1 cellular context compared by ENCODE assay signal in the genomic region with DNA sequence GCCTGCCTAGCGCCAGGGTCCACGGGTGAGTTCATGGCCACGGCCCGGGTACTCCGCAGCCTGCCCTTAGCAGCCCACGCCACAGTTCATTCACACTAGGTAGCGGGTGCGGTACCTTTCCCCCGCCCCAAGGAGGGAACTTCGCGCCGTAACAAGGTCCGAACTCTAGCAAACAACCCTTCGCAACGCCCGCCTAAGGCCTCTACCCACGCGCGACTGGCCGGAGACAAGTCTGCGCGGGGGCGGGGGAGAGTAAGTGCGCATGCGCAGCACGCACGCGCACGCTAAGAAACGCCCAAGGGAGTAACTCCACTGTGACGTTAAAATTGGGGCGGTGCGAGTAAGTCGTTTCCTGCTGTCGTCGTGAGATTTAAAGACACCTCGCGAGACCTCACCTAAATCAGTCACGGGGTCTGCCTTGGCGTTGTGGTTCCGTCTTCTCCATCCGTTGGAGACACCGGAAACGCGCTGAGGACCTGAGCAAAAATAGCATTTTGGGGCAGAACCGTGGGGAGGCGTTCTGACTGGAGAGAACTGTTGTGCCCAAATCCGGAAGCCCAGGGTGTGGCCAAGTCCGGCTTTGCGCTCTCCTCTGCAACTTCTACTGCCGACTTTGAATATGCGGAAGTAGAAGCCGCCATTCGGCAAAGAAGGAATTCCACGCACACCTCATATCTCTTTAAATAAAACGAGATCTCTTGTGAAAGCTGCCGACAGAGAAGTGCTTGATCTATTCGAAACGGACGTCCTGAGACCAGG.
TF ChIP-seq lines count a peak whose summit lies in the region.

A gene with protein sequence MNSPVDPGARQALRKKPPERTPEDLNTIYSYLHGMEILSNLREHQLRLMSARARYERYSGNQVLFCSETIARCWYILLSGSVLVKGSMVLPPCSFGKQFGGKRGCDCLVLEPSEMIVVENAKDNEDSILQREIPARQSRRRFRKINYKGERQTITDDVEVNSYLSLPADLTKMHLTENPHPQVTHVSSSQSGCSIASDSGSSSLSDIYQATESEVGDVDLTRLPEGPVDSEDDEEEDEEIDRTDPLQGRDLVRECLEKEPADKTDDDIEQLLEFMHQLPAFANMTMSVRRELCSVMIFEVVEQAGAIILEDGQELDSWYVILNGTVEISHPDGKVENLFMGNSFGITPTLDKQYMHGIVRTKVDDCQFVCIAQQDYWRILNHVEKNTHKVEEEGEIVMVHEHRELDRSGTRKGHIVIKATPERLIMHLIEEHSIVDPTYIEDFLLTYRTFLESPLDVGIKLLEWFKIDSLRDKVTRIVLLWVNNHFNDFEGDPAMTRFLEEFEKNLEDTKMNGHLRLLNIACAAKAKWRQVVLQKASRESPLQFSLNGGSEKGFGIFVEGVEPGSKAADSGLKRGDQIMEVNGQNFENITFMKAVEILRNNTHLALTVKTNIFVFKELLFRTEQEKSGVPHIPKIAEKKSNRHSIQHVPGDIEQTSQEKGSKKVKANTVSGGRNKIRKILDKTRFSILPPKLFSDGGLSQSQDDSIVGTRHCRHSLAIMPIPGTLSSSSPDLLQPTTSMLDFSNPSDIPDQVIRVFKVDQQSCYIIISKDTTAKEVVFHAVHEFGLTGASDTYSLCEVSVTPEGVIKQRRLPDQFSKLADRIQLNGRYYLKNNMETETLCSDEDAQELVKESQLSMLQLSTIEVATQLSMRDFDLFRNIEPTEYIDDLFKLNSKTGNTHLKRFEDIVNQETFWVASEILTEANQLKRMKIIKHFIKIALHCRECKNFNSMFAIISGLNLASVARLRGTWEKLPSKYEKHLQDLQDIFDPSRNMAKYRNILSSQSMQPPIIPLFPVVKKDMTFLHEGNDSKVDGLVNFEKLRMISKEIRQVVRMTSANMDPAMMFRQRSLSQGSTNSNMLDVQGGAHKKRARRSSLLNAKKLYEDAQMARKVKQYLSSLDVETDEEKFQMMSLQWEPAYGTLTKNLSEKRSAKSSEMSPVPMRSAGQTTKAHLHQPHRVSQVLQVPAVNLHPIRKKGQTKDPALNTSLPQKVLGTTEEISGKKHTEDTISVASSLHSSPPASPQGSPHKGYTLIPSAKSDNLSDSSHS (N-terminal part only) (minus strand): TSS at position 234 of the 759 bp plus-strand sequence. CDS start 199 bp downstream, at position 35.

TF ChIP-seq in HepG2, 621 proteins besides CTCF, POLR2A, EP300 and RAD21 (continued from another document and continues in another):
- TF ChIP-seq ZBTB49 (CRISPR knock-in tag; IDR thresholded peaks at IDR 0.05; ENCODE audit: borderline replicate concordance) (no peak), LCORL (IDR thresholded peaks at IDR 0.05) (peak; percentile 92), LCORL (CRISPR knock-in tag; IDR thresholded peaks at IDR 0.05) (peak; percentile 71; the same call in 1 of the 2 replicates), ZNF546 (CRISPR knock-in tag; conservative IDR thresholded peaks at IDR 0.05) (no peak), AHR (CRISPR knock-in tag; IDR thresholded peaks at IDR 0.05) (no peak), FUBP1 (CRISPR knock-in tag; IDR thresholded peaks at IDR 0.05; ENCODE audit: borderline replicate concordance) (no peak), ZMYM4 (CRISPR knock-in tag; IDR thresholded peaks at IDR 0.05) (peak; percentile 98), RFX5 (IDR thresholded peaks at IDR 0.05; ENCODE audit: low read depth, low read length) (no peak), ZNF674 (CRISPR knock-in tag; IDR thresholded peaks at IDR 0.05; ENCODE audit: low read depth) (no peak), CENPT (CRISPR knock-in tag; IDR thresholded peaks at IDR 0.05; ENCODE audit: low read depth) (no peak), ZNF644 (CRISPR knock-in tag; IDR thresholded peaks at IDR 0.05; ENCODE audit: low read depth) (no peak), MTA1 (CRISPR knock-in tag; IDR thresholded peaks at IDR 0.05; ENCODE audit: borderline replicate concordance) (peak; percentile 96), ADNP (CRISPR knock-in tag; IDR thresholded peaks at IDR 0.05) (no peak), ZNF101 (CRISPR knock-in tag; IDR thresholded peaks at IDR 0.05; ENCODE audit: borderline replicate concordance, low read depth) (no peak), MTF1 (CRISPR knock-in tag; IDR thresholded peaks at IDR 0.05) (0 out of 2 replicates have a peak, but pooled peaks have one; percentile 8), RFXANK (CRISPR knock-in tag; IDR thresholded peaks at IDR 0.05) (no peak), MED13 (CRISPR knock-in tag; IDR thresholded peaks at IDR 0.05) (no peak), SNAI1 (CRISPR knock-in tag; IDR thresholded peaks at IDR 0.05; ENCODE audit: borderline replicate concordance) (no peak), ZSCAN29 (CRISPR knock-in tag; conservative IDR thresholded peaks at IDR 0.05) (no peak; the same call in 1 of the 2 replicates), ZSCAN9 (CRISPR knock-in tag; IDR thresholded peaks at IDR 0.05; ENCODE audit: borderline replicate concordance) (no peak), ZSCAN5A (CRISPR knock-in tag; IDR thresholded peaks at IDR 0.05; ENCODE audit: borderline replicate concordance) (no peak), ZSCAN30 (CRISPR knock-in tag; IDR thresholded peaks at IDR 0.05) (no peak), TAF15 (IDR thresholded peaks at IDR 0.05; ENCODE audit: low read depth, low read length, poor library complexity, severe bottlenecking) (no peak), BORCS8-MEF2B (CRISPR knock-in tag; IDR thresholded peaks at IDR 0.05) (peak; percentile 65), HNRNPLL (IDR thresholded peaks at IDR 0.05; ENCODE audit: low read depth, low read length, poor library complexity, severe bottlenecking) (peak; percentile 65), MAFK (conservative IDR thresholded peaks at IDR 0.05 in 1 of 2, IDR thresholded peaks at IDR 0.05 in 1 of 2; ENCODE audit: low read length in 2 of 2) (0 out of 4 replicates have a peak, but pooled peaks of 1 of the 2 experiments have one; percentile 0), SMAD9 (CRISPR knock-in tag; IDR thresholded peaks at IDR 0.05) (no peak), YY1 (IDR thresholded peaks at IDR 0.05; ENCODE audit: insufficient read depth, insufficient replicate concordance, low read depth, low read length) (peak; percentile 81), RAD51 (IDR thresholded peaks at IDR 0.05; ENCODE audit: borderline replicate concordance) (peak; percentile 53), TOE1 (CRISPR knock-in tag; IDR thresholded peaks at IDR 0.05) (no peak), ZNF562 (CRISPR knock-in tag; IDR thresholded peaks at IDR 0.05; ENCODE audit: borderline replicate concordance) (no peak), TEAD2 (CRISPR knock-in tag; IDR thresholded peaks at IDR 0.05) (no peak), HMGXB4 (CRISPR knock-in tag; IDR thresholded peaks at IDR 0.05; ENCODE audit: borderline replicate concordance in 1 of 2, low read depth in 1 of 2) (peak; percentile 80 to 90), ZNF343 (CRISPR knock-in tag; IDR thresholded peaks at IDR 0.05) (peak; percentile 27; the same call in 1 of the 2 replicates), SMARCE1 (IDR thresholded peaks at IDR 0.05; ENCODE audit: borderline replicate concordance) (no peak), ATF1 (CRISPR knock-in tag; IDR thresholded peaks at IDR 0.05) (no peak; the same call in 1 of the 2 replicates), E2F1 (CRISPR knock-in tag; IDR thresholded peaks at IDR 0.05) (no peak; the same call in 1 of the 2 replicates), ZC3H4 (CRISPR knock-in tag; IDR thresholded peaks at IDR 0.05; ENCODE audit: borderline replicate concordance) (no peak), SMARCC2 (IDR thresholded peaks at IDR 0.05) (no peak)
- TF ChIP-seq, protein P1, sequence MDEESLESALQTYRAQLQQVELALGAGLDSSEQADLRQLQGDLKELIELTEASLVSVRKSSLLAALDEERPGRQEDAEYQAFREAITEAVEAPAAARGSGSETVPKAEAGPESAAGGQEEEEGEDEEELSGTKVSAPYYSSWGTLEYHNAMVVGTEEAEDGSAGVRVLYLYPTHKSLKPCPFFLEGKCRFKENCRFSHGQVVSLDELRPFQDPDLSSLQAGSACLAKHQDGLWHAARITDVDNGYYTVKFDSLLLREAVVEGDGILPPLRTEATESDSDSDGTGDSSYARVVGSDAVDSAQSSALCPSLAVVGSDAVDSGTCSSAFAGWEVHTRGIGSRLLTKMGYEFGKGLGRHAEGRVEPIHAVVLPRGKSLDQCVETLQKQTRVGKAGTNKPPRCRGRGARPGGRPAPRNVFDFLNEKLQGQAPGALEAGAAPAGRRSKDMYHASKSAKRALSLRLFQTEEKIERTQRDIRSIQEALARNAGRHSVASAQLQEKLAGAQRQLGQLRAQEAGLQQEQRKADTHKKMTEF (CRISPR knock-in tag; IDR thresholded peaks at IDR 0.05) = peak; percentile 9; the same call in 1 of the 2 replicates
- TF ChIP-seq, protein P2, sequence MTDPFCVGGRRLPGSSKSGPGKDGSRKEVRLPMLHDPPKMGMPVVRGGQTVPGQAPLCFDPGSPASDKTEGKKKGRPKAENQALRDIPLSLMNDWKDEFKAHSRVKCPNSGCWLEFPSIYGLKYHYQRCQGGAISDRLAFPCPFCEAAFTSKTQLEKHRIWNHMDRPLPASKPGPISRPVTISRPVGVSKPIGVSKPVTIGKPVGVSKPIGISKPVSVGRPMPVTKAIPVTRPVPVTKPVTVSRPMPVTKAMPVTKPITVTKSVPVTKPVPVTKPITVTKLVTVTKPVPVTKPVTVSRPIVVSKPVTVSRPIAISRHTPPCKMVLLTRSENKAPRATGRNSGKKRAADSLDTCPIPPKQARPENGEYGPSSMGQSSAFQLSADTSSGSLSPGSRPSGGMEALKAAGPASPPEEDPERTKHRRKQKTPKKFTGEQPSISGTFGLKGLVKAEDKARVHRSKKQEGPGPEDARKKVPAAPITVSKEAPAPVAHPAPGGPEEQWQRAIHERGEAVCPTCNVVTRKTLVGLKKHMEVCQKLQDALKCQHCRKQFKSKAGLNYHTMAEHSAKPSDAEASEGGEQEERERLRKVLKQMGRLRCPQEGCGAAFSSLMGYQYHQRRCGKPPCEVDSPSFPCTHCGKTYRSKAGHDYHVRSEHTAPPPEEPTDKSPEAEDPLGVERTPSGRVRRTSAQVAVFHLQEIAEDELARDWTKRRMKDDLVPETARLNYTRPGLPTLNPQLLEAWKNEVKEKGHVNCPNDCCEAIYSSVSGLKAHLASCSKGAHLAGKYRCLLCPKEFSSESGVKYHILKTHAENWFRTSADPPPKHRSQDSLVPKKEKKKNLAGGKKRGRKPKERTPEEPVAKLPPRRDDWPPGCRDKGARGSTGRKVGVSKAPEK (CRISPR knock-in tag; IDR thresholded peaks at IDR 0.05; ENCODE audit: borderline replicate concordance) = 0 out of 2 replicates have a peak, but pooled peaks have one; percentile 85
